Comparison of ENCODE assay signal across 8 cellular contexts in genomic region chr7:16421333-16422099, GRCh38. TPM values are rescaled to one million over a fixed set of nuclear protein-coding genes. Genes with fewer than 3 reads are reported as not detected.
A peak's percentile ranks its signal among the peaks of the same experiment; 100 is the strongest.
DNase-seq lines count a peak whose midpoint lies in the region; ATAC-seq and TF ChIP-seq lines count a peak whose summit lies in the region.

Gene CRPPA (minus strand): TSS chr7:16421538. CDS start chr7:16421322, 216 bp downstream.

- H3K4me1 Mint-ChIP-seq in activated naive CD8-positive, alpha-beta T cell treated with anti-CD3 and anti-CD28 coated beads, Interleukin-2, amount 50 U/mL, for 24 hours = peaks cover 22% of the 10 kb centered on the region

- no peaks in the 10 kb centered on the region for H3K9me3 ChIP-seq in RWPE2 (ENCODE audit: severe bottlenecking)
- no peaks in the 10 kb centered on the region for H3K9me3 ChIP-seq in trophoblast cell (ENCODE audit: insufficient read depth, low read depth, low read length)

- peaks cover 16% of the 10 kb centered on the region for H3K79me1 ChIP-seq in trophoblast cell (ENCODE audit: low read length)

- DNase-seq in AG10803 (ENCODE audit: low read depth) (peak; percentile 54), RWPE2 (ENCODE audit: low spot score) (peak; percentile 59), left cardiac atrium (peak; percentile 52), trophoblast cell (peak; percentile 68 to 89), NCI-H2029 treated with DMSO at 0.1 percent for 48 hours (lab: John Stamatoyannopoulos, UW) (no peak)
- peak; percentile 33 for DNase-seq in activated naive CD8-positive, alpha-beta T cell treated with anti-CD3 and anti-CD28 coated beads, Interleukin-2, amount 50 U/mL, for 24 hours

- H2AK5ac ChIP-seq in trophoblast cell (ENCODE audit: low read length) = peak within 1 kb of the TSS; percentile 59

- H3K4me3 Mint-ChIP-seq in activated naive CD8-positive, alpha-beta T cell treated with anti-CD3 and anti-CD28 coated beads, Interleukin-2, amount 50 U/mL, for 24 hours = peak within 1 kb of the TSS; percentile 85

- peak within 1 kb of the TSS; percentile 97 for H3K14ac ChIP-seq in trophoblast cell (ENCODE audit: low read length)

- peak within 1 kb of the TSS; percentile 99 for H4K8ac ChIP-seq in trophoblast cell (ENCODE audit: low read depth, low read length)

- H3K36me3 Mint-ChIP-seq in activated naive CD8-positive, alpha-beta T cell treated with anti-CD3 and anti-CD28 coated beads, Interleukin-2, amount 50 U/mL, for 24 hours (ENCODE audit: low read depth) = no peaks in the 10 kb centered on the region

- peaks cover 17% of the 10 kb centered on the region for H3K27me3 Mint-ChIP-seq in activated naive CD8-positive, alpha-beta T cell treated with anti-CD3 and anti-CD28 coated beads, Interleukin-2, amount 50 U/mL, for 24 hours

- no peaks in the 10 kb centered on the region for H3K9me3 Mint-ChIP-seq in activated naive CD8-positive, alpha-beta T cell treated with anti-CD3 and anti-CD28 coated beads, Interleukin-2, amount 50 U/mL, for 24 hours

- peak within 1 kb of the TSS; percentile 74 for H3K9ac ChIP-seq in trophoblast cell (ENCODE audit: low read length)

- peak within 1 kb of the TSS; percentile 22 for H3K23ac ChIP-seq in trophoblast cell (ENCODE audit: low read length)

- intact Hi-C loops in left cardiac atrium (cut with DNase I) = loop anchor here (10.0 kb wide), 1 partner anchor 307 kb away; no protein-coding TSS in a partner anchor

- peak within 1 kb of the TSS; percentile 96 for H2BK5ac ChIP-seq in trophoblast cell (ENCODE audit: low read depth, low read length, poor library complexity)

- peaks cover 15% of the 10 kb centered on the region for H3K4me1 ChIP-seq in RWPE2 (ENCODE audit: insufficient read depth, poor library complexity, severe bottlenecking)
- peaks cover 4 to 9% of the 10 kb centered on the region in 2 experiments for H3K4me1 ChIP-seq in trophoblast cell (ENCODE audit: control insufficient read depth in 1 of 2, insufficient read depth in 2 of 2, low read length in 2 of 2)

- H2AFZ ChIP-seq in trophoblast cell (ENCODE audit: insufficient read depth, low read length, poor library complexity) = peak within 1 kb of the TSS; percentile 98

- peak; percentile 30 for ATAC-seq in GM19043 (IDR thresholded peaks at IDR 0.05; ENCODE audit: low read depth, unreplicated experiment)
- peak; percentile 31 for ATAC-seq in HG03196 (IDR thresholded peaks at IDR 0.05; ENCODE audit: unreplicated experiment)
- ATAC-seq in RWPE2 (ENCODE audit: low read depth) = peak; percentile 62
- peak; percentile 29 for ATAC-seq in activated naive CD8-positive, alpha-beta T cell treated with anti-CD3 and anti-CD28 coated beads, Interleukin-2, amount 50 U/mL, for 24 hours
- ATAC-seq in left cardiac atrium = peak; percentile 71 to 72

- H3K27ac Mint-ChIP-seq in activated naive CD8-positive, alpha-beta T cell treated with anti-CD3 and anti-CD28 coated beads, Interleukin-2, amount 50 U/mL, for 24 hours = peak within 1 kb of the TSS; percentile 96

- peak within 1 kb of the TSS; percentile 99 for H3K18ac ChIP-seq in trophoblast cell (ENCODE audit: low read length)

- H3K79me2 ChIP-seq in trophoblast cell (ENCODE audit: control insufficient read depth, insufficient read depth, low read length, poor library complexity) = peaks cover 9% of the 10 kb centered on the region

- H3K27ac ChIP-seq in RWPE2 (ENCODE audit: poor library complexity, severe bottlenecking) (peak within 1 kb of the TSS; percentile 82), trophoblast cell (ENCODE audit: low read depth, low read length) (peak within 1 kb of the TSS; percentile 95)

- H3K4ac ChIP-seq in trophoblast cell (ENCODE audit: low read depth, low read length) = peak within 1 kb of the TSS; percentile 94

- H2BK12ac ChIP-seq in trophoblast cell (ENCODE audit: low read length) = peak within 1 kb of the TSS; percentile 41

- H3K36me3 ChIP-seq in RWPE2 (ENCODE audit: low read depth) (no peaks in the 10 kb centered on the region), trophoblast cell (ENCODE audit: control insufficient read depth in 1 of 2, insufficient read depth in 2 of 2, low read length in 2 of 2) (no peaks in the 10 kb centered on the region)

- no peaks in the 10 kb centered on the region for H3K27me3 ChIP-seq in RWPE2 (ENCODE audit: insufficient read depth, poor library complexity, severe bottlenecking)
- H3K27me3 ChIP-seq in trophoblast cell (ENCODE audit: insufficient read depth, low read length) = no peaks in the 10 kb centered on the region

- peak within 1 kb of the TSS; percentile 96 for H4K91ac ChIP-seq in trophoblast cell (ENCODE audit: low read depth, low read length)

- peak within 1 kb of the TSS; percentile 72 for H3K4me3 ChIP-seq in AG10803 (ENCODE audit: low read length)
- peak within 1 kb of the TSS; percentile 37 for H3K4me3 ChIP-seq in RWPE2 (ENCODE audit: severe bottlenecking)
- H3K4me3 ChIP-seq in trophoblast cell (ENCODE audit: low read depth, low read length) = peak within 1 kb of the TSS; percentile 74

- TF ChIP-seq CTCF in AG10803 (conservative IDR thresholded peaks at IDR 0.05; ENCODE audit: low read length) (no peak), RWPE2 (IDR thresholded peaks at IDR 0.05; ENCODE audit: poor library complexity, severe bottlenecking) (no peak)

- H4K12ac ChIP-seq in trophoblast cell (ENCODE audit: low read depth, low read length) = peak within 1 kb of the TSS; percentile 99

- peak within 1 kb of the TSS; percentile 98 for H2BK120ac ChIP-seq in trophoblast cell (ENCODE audit: insufficient read depth, low read length, poor library complexity)

- WGBS in trophoblast cell (ENCODE audit: extremely low coverage, insufficient coverage, insufficient read length) = no CpG with 5 or more reads among the region's 49 CpGs

- H3K4me2 ChIP-seq in trophoblast cell (ENCODE audit: low read length) = peak within 1 kb of the TSS; percentile 86

RNA-seq across cellular contexts. Expression of gene CRPPA, which starts in this region (rescaled TPM):
- 1 to 10 TPM; 6.0 to 7.9 TPM for total RNA-seq in left cardiac atrium
- polyA plus RNA-seq in trophoblast cell (2013) = 0.75 and 0.94 TPM in 2 replicates
